In the genomic region with DNA sequence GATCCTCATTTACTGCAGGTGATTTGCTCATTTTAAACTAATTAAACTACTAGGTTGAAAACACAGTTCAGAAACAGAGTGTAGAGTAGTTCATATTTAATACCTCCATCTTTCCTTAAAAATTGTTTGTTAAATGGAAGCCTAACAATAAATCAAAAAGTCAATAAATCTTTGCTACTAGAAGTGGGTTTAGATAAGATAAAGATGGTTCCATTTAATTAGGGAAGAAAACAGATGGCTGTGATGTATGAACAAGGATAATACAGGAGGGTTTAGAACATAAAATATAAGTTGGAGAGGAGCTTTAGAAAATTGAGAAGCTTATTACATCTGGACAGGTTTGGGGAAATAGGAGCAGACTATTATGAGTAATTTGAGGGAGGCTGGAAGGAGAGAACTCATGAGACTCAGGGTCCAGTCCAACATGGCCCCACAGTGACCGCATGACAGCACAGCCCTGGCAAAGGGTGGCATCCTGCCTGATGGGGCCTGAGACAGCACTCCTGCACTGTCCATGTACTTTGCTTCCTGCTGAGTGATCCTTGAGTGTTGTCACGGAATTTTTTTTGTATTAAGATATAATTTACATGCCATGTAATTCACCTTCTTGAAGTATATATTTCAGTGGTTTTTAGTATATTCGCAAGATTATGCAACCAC, we compare ENCODE assay signal across 1 cellular context.
TF ChIP-seq lines count a peak whose summit lies in the region.

No MANE protein-coding gene starts in this region.

TF ChIP-seq in HEK293, 187 proteins besides CTCF, POLR2A, EP300 and RAD21 (continued from another document):
- TF ChIP-seq, protein P1, sequence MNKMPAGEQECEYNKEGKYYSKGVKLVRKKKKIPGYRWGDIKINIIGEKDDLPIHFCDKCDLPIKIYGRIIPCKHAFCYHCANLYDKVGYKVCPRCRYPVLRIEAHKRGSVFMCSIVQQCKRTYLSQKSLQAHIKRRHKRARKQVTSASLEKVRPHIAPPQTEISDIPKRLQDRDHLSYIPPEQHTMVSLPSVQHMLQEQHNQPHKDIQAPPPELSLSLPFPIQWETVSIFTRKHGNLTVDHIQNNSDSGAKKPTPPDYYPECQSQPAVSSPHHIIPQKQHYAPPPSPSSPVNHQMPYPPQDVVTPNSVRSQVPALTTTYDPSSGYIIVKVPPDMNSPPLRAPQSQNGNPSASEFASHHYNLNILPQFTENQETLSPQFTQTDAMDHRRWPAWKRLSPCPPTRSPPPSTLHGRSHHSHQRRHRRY (tag by site-specific recombination; IDR thresholded peaks at IDR 0.05), result no peak
- TF ChIP-seq KLF9 (tag by site-specific recombination; IDR thresholded peaks at IDR 0.05; ENCODE audit: low read depth) (no peak), OSR2 (tag by site-specific recombination; IDR thresholded peaks at IDR 0.05) (peak; percentile 20; the same call in 1 of the 2 replicates), ZNF600 (tag by site-specific recombination; IDR thresholded peaks at IDR 0.05) (peak; percentile 55; the same call in 1 of the 2 replicates), ZIC2 (tag by site-specific recombination; IDR thresholded peaks at IDR 0.05) (no peak), ZNF416 (tag by site-specific recombination; IDR thresholded peaks at IDR 0.05) (no peak), ZEB2 (tag by site-specific recombination; IDR thresholded peaks at IDR 0.05) (no peak), ZNF19 (tag by site-specific recombination; IDR thresholded peaks at IDR 0.05; ENCODE audit: low read depth) (no peak), ZSCAN16 (tag by site-specific recombination; IDR thresholded peaks at IDR 0.05) (no peak)
- TF ChIP-seq, protein P2, sequence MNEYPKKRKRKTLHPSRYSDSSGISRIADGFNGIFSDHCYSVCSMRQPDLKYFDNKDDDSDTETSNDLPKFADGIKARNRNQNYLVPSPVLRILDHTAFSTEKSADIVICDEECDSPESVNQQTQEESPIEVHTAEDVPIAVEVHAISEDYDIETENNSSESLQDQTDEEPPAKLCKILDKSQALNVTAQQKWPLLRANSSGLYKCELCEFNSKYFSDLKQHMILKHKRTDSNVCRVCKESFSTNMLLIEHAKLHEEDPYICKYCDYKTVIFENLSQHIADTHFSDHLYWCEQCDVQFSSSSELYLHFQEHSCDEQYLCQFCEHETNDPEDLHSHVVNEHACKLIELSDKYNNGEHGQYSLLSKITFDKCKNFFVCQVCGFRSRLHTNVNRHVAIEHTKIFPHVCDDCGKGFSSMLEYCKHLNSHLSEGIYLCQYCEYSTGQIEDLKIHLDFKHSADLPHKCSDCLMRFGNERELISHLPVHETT (tag by site-specific recombination; IDR thresholded peaks at IDR 0.05), result no peak
